In the genomic region with DNA sequence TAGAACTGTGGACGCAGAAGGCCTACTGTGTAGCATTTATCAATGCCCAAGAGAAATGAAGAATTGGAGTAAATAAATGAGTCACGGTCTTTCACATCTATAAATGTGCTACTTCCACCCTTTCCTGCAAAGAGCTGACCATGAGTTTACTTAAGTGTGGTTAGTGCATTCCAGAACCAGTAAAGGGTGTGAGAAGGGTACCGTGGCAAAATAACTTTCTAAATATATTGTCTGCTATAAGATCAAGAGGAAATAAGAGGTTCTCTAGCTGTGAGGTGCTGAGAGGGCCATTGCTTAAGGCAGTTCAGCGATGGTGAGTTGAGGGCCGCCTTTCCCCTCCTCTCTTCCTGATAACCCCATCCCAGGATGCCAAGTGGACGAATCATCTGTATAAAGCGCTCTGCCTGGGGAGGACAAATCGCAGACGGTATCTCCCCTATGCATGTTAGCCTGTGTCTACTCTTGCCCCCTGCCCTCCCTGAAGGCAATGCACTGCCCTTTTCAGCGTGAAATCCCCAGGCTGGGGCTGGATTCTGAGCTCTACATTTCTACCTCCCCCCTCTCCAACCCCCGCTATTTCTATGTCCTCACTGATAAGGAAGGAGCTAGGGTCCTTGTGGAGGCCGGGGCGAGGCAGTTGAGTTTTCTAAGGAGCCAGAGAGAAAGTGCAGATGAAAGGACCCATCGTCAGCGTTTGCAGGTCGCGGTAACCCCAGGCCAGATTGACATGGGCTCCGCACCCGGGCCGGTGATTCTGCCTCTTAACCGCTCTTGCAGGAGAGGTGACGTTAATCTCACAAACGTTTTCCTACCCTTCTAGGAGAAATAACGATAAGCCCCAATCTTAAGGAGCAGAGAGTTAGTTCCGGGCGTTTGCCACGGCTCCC, we compare ENCODE assay signal across 9 cellular contexts. TPM values are rescaled to one million over a fixed set of nuclear protein-coding genes. Genes with fewer than 3 reads are reported as not detected.
DNase-seq lines count a peak whose midpoint lies in the region; ATAC-seq and TF ChIP-seq lines count a peak whose summit lies in the region.
"Had no signal": no experiment of that assay in that cellular context is flagged by ENCODE, and none has a peak within 500 bp of the region (broad histone marks: within the 10 kb centered on the region; RNA-seq: fewer than 3 reads in every experiment).

No MANE protein-coding gene starts in this region.

- no peaks in the 10 kb centered on the region for H3F3A ChIP-seq in neural cell (ENCODE audit: insufficient read depth, low read length, poor library complexity, severe bottlenecking)

- ATAC-seq in GM21526 (IDR thresholded peaks at IDR 0.05; ENCODE audit: low FRiP score, unreplicated experiment): no peak

- TF ChIP-seq CTCF in CD14-positive monocyte (IDR thresholded peaks at IDR 0.05): no peak
- TF ChIP-seq CTCF in endodermal cell (conservative IDR thresholded peaks at IDR 0.05): no peak
- no peak for TF ChIP-seq CTCF in neural cell (IDR thresholded peaks at IDR 0.05; ENCODE audit: poor library complexity, severe bottlenecking)

- 20 to 29% methylated on average over 5 to 27 of the region's 27 CpGs for WGBS in endodermal cell (ENCODE audit: insufficient coverage in 1 of 2, insufficient read length in 1 of 2), 2 experiments

- no peak for TF ChIP-seq EP300 in neural cell (conservative IDR thresholded peaks at IDR 0.05; ENCODE audit: poor library complexity, severe bottlenecking)

- H3K27me3 ChIP-seq in endodermal cell (ENCODE audit: control insufficient read depth, insufficient read depth, low read length, poor library complexity, severe bottlenecking) (peaks cover 45% of the 10 kb centered on the region), neural cell (ENCODE audit: insufficient read depth, low read depth, low read length) (no peaks in the 10 kb centered on the region)

- H3K4me3 Mint-ChIP-seq in CD14-positive monocyte (peak overlapping the region; percentile 72 to 89), IgD-negative memory B cell (peak overlapping the region in 3 of 4 donors; percentile 58 to 76 (median 74)), endodermal cell (peak overlapping the region; percentile 58)

- H3K36me3 ChIP-seq in endodermal cell (ENCODE audit: control insufficient read depth, insufficient read depth, low read length) (no peaks in the 10 kb centered on the region), neural cell (ENCODE audit: insufficient read depth, low read length) (no peaks in the 10 kb centered on the region)

- H3K36me3 Mint-ChIP-seq in CD14-positive monocyte (no peaks in the 10 kb centered on the region), IgD-negative memory B cell (no peaks in the 10 kb centered on the region), endodermal cell (ENCODE audit: low read depth) (no peaks in the 10 kb centered on the region)

- H3K4me1 Mint-ChIP-seq in CD14-positive monocyte: peaks cover 23% of the 10 kb centered on the region
- H3K4me1 Mint-ChIP-seq in IgD-negative memory B cell: peaks cover 1 to 9% (median 7%) of the 10 kb centered on the region in 3 donors
- H3K4me1 Mint-ChIP-seq in endodermal cell: peaks cover 10% of the 10 kb centered on the region

- no peaks in the 10 kb centered on the region for H3K79me2 ChIP-seq in neural cell (replicated peaks; ENCODE audit: insufficient read depth, low read length)

- no peaks in the 10 kb centered on the region for H3K9me2 ChIP-seq in neural cell (ENCODE audit: insufficient read depth, low read length)

- no peak overlapping the region for H3K4me2 ChIP-seq in neural cell (ENCODE audit: low read length)

- H3K27me3 Mint-ChIP-seq in CD14-positive monocyte (ENCODE audit: low read depth in 3 of 3) (peaks cover 30 to 35% (median 31%) of the 10 kb centered on the region in 3 donors), IgD-negative memory B cell (peaks cover 15% of the 10 kb centered on the region), endodermal cell (ENCODE audit: insufficient read depth) (peaks cover 56% of the 10 kb centered on the region)

- H3K4me1 ChIP-seq in endodermal cell (ENCODE audit: control insufficient read depth, insufficient read depth, low read length): no peaks in the 10 kb centered on the region

- H3K27ac ChIP-seq in endodermal cell (ENCODE audit: low read depth, low read length) (no peak overlapping the region), neural cell (ENCODE audit: low read length) (no peak overlapping the region)

- H3K27ac Mint-ChIP-seq in CD14-positive monocyte (no peak overlapping the region), IgD-negative memory B cell (no peak overlapping the region), endodermal cell (no peak overlapping the region)

- intact Hi-C loops in CD14-positive monocyte (cut with micrococcal nuclease): loop anchor here (5.0 kb wide), 1 partner anchor 1796 kb away; no protein-coding TSS in a partner anchor

- no peak overlapping the region for H2AFZ ChIP-seq in neural cell (ENCODE audit: low read depth, low read length)

- H3K9me3 Mint-ChIP-seq in CD14-positive monocyte (peaks cover 0 to 4% (median 1%) of the 10 kb centered on the region in 7 donors), IgD-negative memory B cell (peaks cover 0 to 4% (median 0%) of the 10 kb centered on the region in 3 donors), endodermal cell (no peaks in the 10 kb centered on the region)

- no peak for TF ChIP-seq RAD21 in neural cell (conservative IDR thresholded peaks at IDR 0.05)

- H4K20me1 ChIP-seq in neural cell (ENCODE audit: insufficient read depth): no peaks in the 10 kb centered on the region

- DNase-seq in CD14-positive monocyte (ENCODE audit: low spot score) (no peak), endodermal cell (peak; percentile 61), RKO (ENCODE audit: low spot score) (no peak), pons (ENCODE audit: low spot score) (no peak), NK-92 (lab: John Stamatoyannopoulos, UW; ENCODE audit: unreplicated experiment) (no peak)
- DNase-seq: NCI-H2081 treated with DMSO at 0.1 percent for 48 hours had no signal

- peak overlapping the region; percentile 79 for H3K4me3 ChIP-seq in endodermal cell (ENCODE audit: low read length)
- peak overlapping the region; percentile 80 for H3K4me3 ChIP-seq in neural cell (ENCODE audit: low read length)

- H3K9ac ChIP-seq in endodermal cell (ENCODE audit: extremely low read depth, low read length, poor library complexity, severe bottlenecking) (no peak overlapping the region), neural cell (ENCODE audit: low read length) (no peak overlapping the region)

- H3K9me3 ChIP-seq in endodermal cell (ENCODE audit: control insufficient read depth, low read length) (no peaks in the 10 kb centered on the region), neural cell (ENCODE audit: low read length) (no peaks in the 10 kb centered on the region)

TF ChIP-seq in neural cell, 6 proteins besides CTCF, POLR2A, EP300 and RAD21:
- TF ChIP-seq, protein P1, sequence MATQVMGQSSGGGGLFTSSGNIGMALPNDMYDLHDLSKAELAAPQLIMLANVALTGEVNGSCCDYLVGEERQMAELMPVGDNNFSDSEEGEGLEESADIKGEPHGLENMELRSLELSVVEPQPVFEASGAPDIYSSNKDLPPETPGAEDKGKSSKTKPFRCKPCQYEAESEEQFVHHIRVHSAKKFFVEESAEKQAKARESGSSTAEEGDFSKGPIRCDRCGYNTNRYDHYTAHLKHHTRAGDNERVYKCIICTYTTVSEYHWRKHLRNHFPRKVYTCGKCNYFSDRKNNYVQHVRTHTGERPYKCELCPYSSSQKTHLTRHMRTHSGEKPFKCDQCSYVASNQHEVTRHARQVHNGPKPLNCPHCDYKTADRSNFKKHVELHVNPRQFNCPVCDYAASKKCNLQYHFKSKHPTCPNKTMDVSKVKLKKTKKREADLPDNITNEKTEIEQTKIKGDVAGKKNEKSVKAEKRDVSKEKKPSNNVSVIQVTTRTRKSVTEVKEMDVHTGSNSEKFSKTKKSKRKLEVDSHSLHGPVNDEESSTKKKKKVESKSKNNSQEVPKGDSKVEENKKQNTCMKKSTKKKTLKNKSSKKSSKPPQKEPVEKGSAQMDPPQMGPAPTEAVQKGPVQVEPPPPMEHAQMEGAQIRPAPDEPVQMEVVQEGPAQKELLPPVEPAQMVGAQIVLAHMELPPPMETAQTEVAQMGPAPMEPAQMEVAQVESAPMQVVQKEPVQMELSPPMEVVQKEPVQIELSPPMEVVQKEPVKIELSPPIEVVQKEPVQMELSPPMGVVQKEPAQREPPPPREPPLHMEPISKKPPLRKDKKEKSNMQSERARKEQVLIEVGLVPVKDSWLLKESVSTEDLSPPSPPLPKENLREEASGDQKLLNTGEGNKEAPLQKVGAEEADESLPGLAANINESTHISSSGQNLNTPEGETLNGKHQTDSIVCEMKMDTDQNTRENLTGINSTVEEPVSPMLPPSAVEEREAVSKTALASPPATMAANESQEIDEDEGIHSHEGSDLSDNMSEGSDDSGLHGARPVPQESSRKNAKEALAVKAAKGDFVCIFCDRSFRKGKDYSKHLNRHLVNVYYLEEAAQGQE (IDR thresholded peaks at IDR 0.05; ENCODE audit: borderline replicate concordance): no peak
- TF ChIP-seq EZH2 (IDR thresholded peaks at IDR 0.05; ENCODE audit: borderline replicate concordance, insufficient read depth, low read length, poor library complexity, severe bottlenecking): no peak
- no peak for TF ChIP-seq MXI1 (conservative IDR thresholded peaks at IDR 0.05; ENCODE audit: poor library complexity, severe bottlenecking)
- no peak for TF ChIP-seq TAF1 (IDR thresholded peaks at IDR 0.05; ENCODE audit: low read depth)
- TF ChIP-seq POLR2AphosphoS5 (IDR thresholded peaks at IDR 0.05): no peak
- no peak for TF ChIP-seq SMC3 (conservative IDR thresholded peaks at IDR 0.05; ENCODE audit: poor library complexity)

RNA-seq across cellular contexts. Expression of gene NCAM2, which starts 1.5 kb away (rescaled TPM):
- polyA plus RNA-seq in CD14-positive monocyte: not detected
- not detected for polyA plus RNA-seq in IgD-negative memory B cell
- under 1 TPM; 0.46 to 0.69 TPM for total RNA-seq in endodermal cell
- polyA plus RNA-seq in endodermal cell (2013, experiment 1 of 2): 5.6 TPM
- polyA plus RNA-seq in endodermal cell (2013, experiment 2 of 2): 5.2 TPM
- 7.9 and 9.8 TPM in 2 replicates for polyA plus RNA-seq in neural cell
- polyA minus RNA-seq in neural cell: 39.7 and 40.1 TPM in 2 replicates
